In genomic region chr22:43346521-43346929, GRCh38 we compare ENCODE assay signal across 8 cellular contexts. TPM values are rescaled to one million over a fixed set of nuclear protein-coding genes. Genes with fewer than 3 reads are reported as not detected.
DNase-seq lines count a peak whose midpoint lies in the region; ATAC-seq lines count a peak whose summit lies in the region.

No MANE protein-coding gene starts in this region.

- H3K36me3 ChIP-seq in mesenchymal stem cell (ENCODE audit: control insufficient read depth in 1 of 2, insufficient read depth in 2 of 2, low read depth in 1 of 2, low read length in 2 of 2): no peaks in the 10 kb centered on the region

- no peak for ATAC-seq in HG03432 (IDR thresholded peaks at IDR 0.05; ENCODE audit: unreplicated experiment)

- no peak overlapping the region for H3K23ac ChIP-seq in mesenchymal stem cell (ENCODE audit: low read length in 2 of 2)

- no peak overlapping the region for H3K9ac ChIP-seq in mesenchymal stem cell (ENCODE audit: low read length)

- no peak overlapping the region for H2AK5ac ChIP-seq in mesenchymal stem cell (ENCODE audit: low read length, severe bottlenecking)

- 25% methylated on average over 7 of the region's 8 CpGs for WGBS in mesenchymal stem cell

- H4K91ac ChIP-seq in mesenchymal stem cell (ENCODE audit: low read length): no peak overlapping the region

- no peaks in the 10 kb centered on the region for H3K79me1 ChIP-seq in mesenchymal stem cell (replicated peaks; ENCODE audit: low read length, poor library complexity, severe bottlenecking)

- DNase-seq in DMS 273 (lab: John Stamatoyannopoulos, UW; ENCODE audit: unreplicated experiment): peak; percentile 77
- no peak for DNase-seq in DMS 273 treated with DMSO at 0.1 percent for 48 hours (lab: John Stamatoyannopoulos, UW)
- peak; percentile 56 for DNase-seq in NCI-H1694 (lab: John Stamatoyannopoulos, UW)
- peak; percentile 76 for DNase-seq in activated CD4-positive, alpha-beta T cell treated with anti-CD3 and anti-CD28 coated beads for 48 hours
- peak; percentile 11 to 48 for DNase-seq in dermis microvascular lymphatic vessel endothelial cell (ENCODE audit: low read depth in 2 of 2)
- DNase-seq in mesenchymal stem cell: peak; percentile 45
- peak; percentile 23 to 48 for DNase-seq in stimulated activated CD8-positive, alpha-beta memory T cell treated with anti-CD3 and anti-CD28 coated beads, Interleukin-7, amount 100 ng/mL, for 1 hour (ENCODE audit: low read depth in 2 of 2)

- no peak overlapping the region for H3K4me3 ChIP-seq in mesenchymal stem cell (ENCODE audit: insufficient read depth in 1 of 2, low read depth in 1 of 2, low read length in 2 of 2)

- H2AFZ ChIP-seq in mesenchymal stem cell (ENCODE audit: low read depth, low read length): no peak overlapping the region

- H3K18ac ChIP-seq in mesenchymal stem cell (ENCODE audit: low read depth in 1 of 2, low read length in 2 of 2): no peak overlapping the region

- peaks cover 65 to 82% of the 10 kb centered on the region in 2 experiments for H3K27me3 ChIP-seq in mesenchymal stem cell (ENCODE audit: control insufficient read depth in 1 of 2, insufficient read depth in 1 of 2, low read length in 2 of 2)

- H2BK15ac ChIP-seq in mesenchymal stem cell (ENCODE audit: low read depth, poor library complexity, severe bottlenecking): no peak overlapping the region

- no peak overlapping the region for H3K27ac ChIP-seq in mesenchymal stem cell (ENCODE audit: low read length, poor library complexity, severe bottlenecking)

- H3K4ac ChIP-seq in mesenchymal stem cell (ENCODE audit: low read depth in 1 of 2, low read length in 2 of 2): no peak overlapping the region

- no peak overlapping the region for H2BK5ac ChIP-seq in mesenchymal stem cell (ENCODE audit: low read depth, low read length, poor library complexity, severe bottlenecking)

- no peaks in the 10 kb centered on the region for H3K9me3 ChIP-seq in mesenchymal stem cell (ENCODE audit: control insufficient read depth, low read length)

- H3K4me2 ChIP-seq in mesenchymal stem cell (ENCODE audit: low read length, poor library complexity, severe bottlenecking): no peak overlapping the region

- no peak overlapping the region for H3K14ac ChIP-seq in mesenchymal stem cell (ENCODE audit: low read length in 2 of 2)

- peaks cover 13% of the 10 kb centered on the region for H3K4me1 ChIP-seq in mesenchymal stem cell (ENCODE audit: control insufficient read depth, insufficient read depth, low read depth, low read length)

- H4K8ac ChIP-seq in mesenchymal stem cell (ENCODE audit: low read length): no peak overlapping the region

- H2BK12ac ChIP-seq in mesenchymal stem cell (ENCODE audit: low read length in 2 of 2): no peak overlapping the region

- no peak overlapping the region for H2BK120ac ChIP-seq in mesenchymal stem cell (ENCODE audit: low read depth, low read length)

RNA-seq across cellular contexts. Expression of gene SCUBE1, which starts 3.4 kb away (rescaled TPM):
- total RNA-seq in dermis microvascular lymphatic vessel endothelial cell: 0.51 and 0.89 TPM in 2 replicates
- 13.4 TPM for polyA plus RNA-seq in mesenchymal stem cell (2013, experiment 1 of 2)
- 14.1 TPM for polyA plus RNA-seq in mesenchymal stem cell (2013, experiment 2 of 2)
